ENCODE assay signal across 9 cellular contexts in genomic region chr21:32096411-32096810, GRCh38.
DNase-seq lines count a peak whose midpoint lies in the region; ATAC-seq, FAIRE-seq and TF ChIP-seq lines count a peak whose summit lies in the region.
"Had no signal": no experiment of that assay in that cellular context is flagged by ENCODE, and none has a peak within 500 bp of the region (broad histone marks: within the 10 kb centered on the region; RNA-seq: fewer than 3 reads in every experiment).

No MANE protein-coding gene starts in this region.

- no peak overlapping the region for H2AFZ ChIP-seq in HepG2 (ENCODE audit: low read length)

- no peak for FAIRE-seq in HepG2 (lab: Jason Lieb, UNC)
- FAIRE-seq: endometrium had no signal

- intact Hi-C loops in HepG2 (cut with micrococcal nuclease; ENCODE audit: unreplicated experiment) = no loop called here
- intact Hi-C loops in right lobe of liver (cut with DNase I) = no loop called here
- intact Hi-C loops in upper lobe of right lung (cut with DNase I) = no loop called here
- intact Hi-C loops in aorta (cut with DNase I) = loop anchor here in 1 of 2 donors (10.0 kb wide), 1 partner anchor 222 kb away; the partner anchor contains the start of gene HUNK

- CTCF ChIA-PET in HepG2 (lab: Yijun Ruan, JAX; ENCODE audit: low intra/inter-chr PET ratio, low total read pairs) = interaction anchor here (1.1 kb wide), 1 partner anchor 162 kb away, joined by 3 read pairs; no protein-coding TSS in a partner anchor

- H3K9me3 ChIP-seq in HepG2 (ENCODE audit: low read length) (no peaks in the 10 kb centered on the region), right lobe of liver (no peaks in the 10 kb centered on the region), upper lobe of right lung (no peaks in the 10 kb centered on the region), aorta (ENCODE audit: control insufficient read depth, low read length) (no peaks in the 10 kb centered on the region)

- no peak for TF ChIP-seq RAD21 in HepG2 (CRISPR knock-in tag; IDR thresholded peaks at IDR 0.05)

- H3K27me3 ChIP-seq in HepG2 (ENCODE audit: control insufficient read depth in 1 of 2, insufficient read depth in 2 of 2, low read length in 2 of 2) = no peaks in the 10 kb centered on the region
- H3K27me3 ChIP-seq in right lobe of liver = no peaks in the 10 kb centered on the region
- H3K27me3 ChIP-seq in upper lobe of right lung = no peaks in the 10 kb centered on the region
- no peaks in the 10 kb centered on the region for H3K27me3 ChIP-seq in aorta (ENCODE audit: control insufficient read depth in 1 of 2, insufficient read depth in 2 of 2, low read length in 1 of 2)

- H3K9ac ChIP-seq in HepG2 (ENCODE audit: insufficient read depth, low read depth, low read length) = no peak overlapping the region

- WGBS in HepG2 (ENCODE audit: low lambda C conversion rate) = 13% methylated on average over 3 of the region's 3 CpGs
- 29% methylated on average over 3 of the region's 3 CpGs for WGBS in right lobe of liver (ENCODE audit: insufficient coverage, low coverage, low lambda C conversion rate, missing lambda C conversion rate)
- WGBS in aorta, 2 donors = 68% methylated on average over 3 of the region's 3 CpGs

- TF ChIP-seq CTCF in HepG2 (CRISPR knock-in tag; IDR thresholded peaks at IDR 0.05) (peak; percentile 50), right lobe of liver (IDR thresholded peaks at IDR 0.05) (peak in 2 of 4 donors; percentile 24 to 25), upper lobe of right lung (IDR thresholded peaks at IDR 0.05) (no peak)

- no peak for TF ChIP-seq EP300 in HepG2 (IDR thresholded peaks at IDR 0.05; ENCODE audit: low read depth in 2 of 2, low read length in 2 of 2)
- no peak for TF ChIP-seq EP300 in HepG2 (CRISPR knock-in tag; IDR thresholded peaks at IDR 0.05; ENCODE audit: borderline replicate concordance)

- ATAC-seq in HepG2 (no peak; the same call in none of the 3 replicates), right lobe of liver (no peak), upper lobe of right lung (peak; percentile 28), aorta (ENCODE audit: low FRiP score) (no peak), HG03175 (IDR thresholded peaks at IDR 0.05; ENCODE audit: unreplicated experiment) (no peak), GM21825 (IDR thresholded peaks at IDR 0.05; ENCODE audit: unreplicated experiment) (no peak)

- no TSS peak for BruUV-seq in HepG2 (replicated peaks; lab: Mats Ljungman, UMichigan)

- DNase-seq in HepG2 (ENCODE audit: low spot score) (peak; percentile 13), right lobe of liver (no peak), NCI-H146 (lab: John Stamatoyannopoulos, UW) (peak; percentile 81), ecto neural progenitor cell (ENCODE audit: low spot score) (peak; percentile 64), upper lobe of right lung (no peak), aorta (no peak)

- no peak overlapping the region for H3K4me3 ChIP-seq in HepG2 (replicated peaks in 1 of 3; ENCODE audit: insufficient read depth in 1 of 3, low read depth in 2 of 3, low read length in 3 of 3)
- H3K4me3 ChIP-seq in right lobe of liver = no peak overlapping the region
- no peak overlapping the region for H3K4me3 ChIP-seq in upper lobe of right lung
- no peak overlapping the region for H3K4me3 ChIP-seq in aorta (ENCODE audit: low read length in 2 of 2)

- H3K4me1 ChIP-seq in HepG2 (ENCODE audit: insufficient read depth, low read length) (no peaks in the 10 kb centered on the region), right lobe of liver (no peaks in the 10 kb centered on the region), upper lobe of right lung (no peaks in the 10 kb centered on the region), aorta (ENCODE audit: control insufficient read depth in 1 of 2, insufficient read depth in 2 of 2, low read length in 2 of 2) (no peaks in the 10 kb centered on the region)

- in situ Hi-C loops in HepG2 (cut with HindIII; ENCODE audit: extremely low pct_ligation_motif_present, low pct_unique_long_range_greater_than_20kb) = no loop called here

- POLR2A ChIA-PET in HepG2 (lab: Yijun Ruan, JAX) = no interaction called here

- H4K20me1 ChIP-seq in HepG2 (ENCODE audit: insufficient read depth, low read length) = no peaks in the 10 kb centered on the region

- H3K36me3 ChIP-seq in HepG2 (replicated peaks in 1 of 2; ENCODE audit: control insufficient read depth in 1 of 2, insufficient read depth in 2 of 2, low read length in 2 of 2) (no peaks in the 10 kb centered on the region), right lobe of liver (no peaks in the 10 kb centered on the region), upper lobe of right lung (no peaks in the 10 kb centered on the region), aorta (ENCODE audit: control insufficient read depth in 1 of 2, insufficient read depth in 2 of 2, low read length in 1 of 2) (no peaks in the 10 kb centered on the region)

- TF ChIP-seq POLR2A in HepG2 (IDR thresholded peaks at IDR 0.05; ENCODE audit: insufficient read depth in 1 of 2, low read depth in 2 of 2, low read length in 2 of 2) (no peak), right lobe of liver (IDR thresholded peaks at IDR 0.05) (no peak)

- no peaks in the 10 kb centered on the region for H3K79me2 ChIP-seq in HepG2 (ENCODE audit: insufficient read depth, low read length)

- no peak overlapping the region for H3K4me2 ChIP-seq in HepG2 (ENCODE audit: low read depth, low read length)

- H3K27ac ChIP-seq in HepG2 (ENCODE audit: extremely low read length, insufficient read depth, low read length) (no peak overlapping the region), right lobe of liver (no peak overlapping the region), upper lobe of right lung (no peak overlapping the region), aorta (ENCODE audit: low read depth in 1 of 2, low read length in 2 of 2) (no peak overlapping the region)

TF ChIP-seq in HepG2, 621 proteins besides CTCF, POLR2A, EP300 and RAD21:
- TF ChIP-seq SMC3 (IDR thresholded peaks at IDR 0.05; ENCODE audit: low read length) = peak; percentile 16; the same call in 1 of the 2 replicates
- TF ChIP-seq AKNA (CRISPR knock-in tag; IDR thresholded peaks at IDR 0.05; ENCODE audit: borderline replicate concordance) = no peak
- TF ChIP-seq ZNF326 (CRISPR knock-in tag; IDR thresholded peaks at IDR 0.05; ENCODE audit: borderline replicate concordance) = no peak
- TF ChIP-seq MYPOP (CRISPR knock-in tag; IDR thresholded peaks at IDR 0.05) = no peak
- no peak for TF ChIP-seq ATF7 (IDR thresholded peaks at IDR 0.05)
- no peak for TF ChIP-seq ATF7 (CRISPR knock-in tag; IDR thresholded peaks at IDR 0.05)
- no peak for TF ChIP-seq JUNB (CRISPR knock-in tag; IDR thresholded peaks at IDR 0.05; ENCODE audit: borderline replicate concordance)
- peak; percentile 27 for TF ChIP-seq XRCC5 (optimal IDR thresholded peaks at IDR 0.05; ENCODE audit: low read length)
- peak; percentile 37; the same call in 1 of the 2 replicates for TF ChIP-seq STAG1 (CRISPR knock-in tag; IDR thresholded peaks at IDR 0.05)

Comparison
In these comparisons a context has a peak if more than half of its experiments do, and no peak if none do; other contexts are left out.
1. DNase-seq: peak in HepG2 (single experiment), NCI-H146 (single experiment) and ecto neural progenitor cell (single experiment); none in right lobe of liver (0 of 3), upper lobe of right lung (single experiment) and aorta (0 of 2).